1 cellular context compared by ENCODE assay signal in genomic region chr7:332020-332517, GRCh38.
TF ChIP-seq lines count a peak whose summit lies in the region.

No MANE protein-coding gene starts in this region.

TF ChIP-seq in H1, 55 proteins besides CTCF, POLR2A, EP300 and RAD21:
- no peak for TF ChIP-seq JUN (IDR thresholded peaks at IDR 0.05; ENCODE audit: low read depth, low read length)
- TF ChIP-seq SAP30 (IDR thresholded peaks at IDR 0.05; ENCODE audit: insufficient read depth, insufficient replicate concordance, low read length) = no peak
- TF ChIP-seq, protein P1, sequence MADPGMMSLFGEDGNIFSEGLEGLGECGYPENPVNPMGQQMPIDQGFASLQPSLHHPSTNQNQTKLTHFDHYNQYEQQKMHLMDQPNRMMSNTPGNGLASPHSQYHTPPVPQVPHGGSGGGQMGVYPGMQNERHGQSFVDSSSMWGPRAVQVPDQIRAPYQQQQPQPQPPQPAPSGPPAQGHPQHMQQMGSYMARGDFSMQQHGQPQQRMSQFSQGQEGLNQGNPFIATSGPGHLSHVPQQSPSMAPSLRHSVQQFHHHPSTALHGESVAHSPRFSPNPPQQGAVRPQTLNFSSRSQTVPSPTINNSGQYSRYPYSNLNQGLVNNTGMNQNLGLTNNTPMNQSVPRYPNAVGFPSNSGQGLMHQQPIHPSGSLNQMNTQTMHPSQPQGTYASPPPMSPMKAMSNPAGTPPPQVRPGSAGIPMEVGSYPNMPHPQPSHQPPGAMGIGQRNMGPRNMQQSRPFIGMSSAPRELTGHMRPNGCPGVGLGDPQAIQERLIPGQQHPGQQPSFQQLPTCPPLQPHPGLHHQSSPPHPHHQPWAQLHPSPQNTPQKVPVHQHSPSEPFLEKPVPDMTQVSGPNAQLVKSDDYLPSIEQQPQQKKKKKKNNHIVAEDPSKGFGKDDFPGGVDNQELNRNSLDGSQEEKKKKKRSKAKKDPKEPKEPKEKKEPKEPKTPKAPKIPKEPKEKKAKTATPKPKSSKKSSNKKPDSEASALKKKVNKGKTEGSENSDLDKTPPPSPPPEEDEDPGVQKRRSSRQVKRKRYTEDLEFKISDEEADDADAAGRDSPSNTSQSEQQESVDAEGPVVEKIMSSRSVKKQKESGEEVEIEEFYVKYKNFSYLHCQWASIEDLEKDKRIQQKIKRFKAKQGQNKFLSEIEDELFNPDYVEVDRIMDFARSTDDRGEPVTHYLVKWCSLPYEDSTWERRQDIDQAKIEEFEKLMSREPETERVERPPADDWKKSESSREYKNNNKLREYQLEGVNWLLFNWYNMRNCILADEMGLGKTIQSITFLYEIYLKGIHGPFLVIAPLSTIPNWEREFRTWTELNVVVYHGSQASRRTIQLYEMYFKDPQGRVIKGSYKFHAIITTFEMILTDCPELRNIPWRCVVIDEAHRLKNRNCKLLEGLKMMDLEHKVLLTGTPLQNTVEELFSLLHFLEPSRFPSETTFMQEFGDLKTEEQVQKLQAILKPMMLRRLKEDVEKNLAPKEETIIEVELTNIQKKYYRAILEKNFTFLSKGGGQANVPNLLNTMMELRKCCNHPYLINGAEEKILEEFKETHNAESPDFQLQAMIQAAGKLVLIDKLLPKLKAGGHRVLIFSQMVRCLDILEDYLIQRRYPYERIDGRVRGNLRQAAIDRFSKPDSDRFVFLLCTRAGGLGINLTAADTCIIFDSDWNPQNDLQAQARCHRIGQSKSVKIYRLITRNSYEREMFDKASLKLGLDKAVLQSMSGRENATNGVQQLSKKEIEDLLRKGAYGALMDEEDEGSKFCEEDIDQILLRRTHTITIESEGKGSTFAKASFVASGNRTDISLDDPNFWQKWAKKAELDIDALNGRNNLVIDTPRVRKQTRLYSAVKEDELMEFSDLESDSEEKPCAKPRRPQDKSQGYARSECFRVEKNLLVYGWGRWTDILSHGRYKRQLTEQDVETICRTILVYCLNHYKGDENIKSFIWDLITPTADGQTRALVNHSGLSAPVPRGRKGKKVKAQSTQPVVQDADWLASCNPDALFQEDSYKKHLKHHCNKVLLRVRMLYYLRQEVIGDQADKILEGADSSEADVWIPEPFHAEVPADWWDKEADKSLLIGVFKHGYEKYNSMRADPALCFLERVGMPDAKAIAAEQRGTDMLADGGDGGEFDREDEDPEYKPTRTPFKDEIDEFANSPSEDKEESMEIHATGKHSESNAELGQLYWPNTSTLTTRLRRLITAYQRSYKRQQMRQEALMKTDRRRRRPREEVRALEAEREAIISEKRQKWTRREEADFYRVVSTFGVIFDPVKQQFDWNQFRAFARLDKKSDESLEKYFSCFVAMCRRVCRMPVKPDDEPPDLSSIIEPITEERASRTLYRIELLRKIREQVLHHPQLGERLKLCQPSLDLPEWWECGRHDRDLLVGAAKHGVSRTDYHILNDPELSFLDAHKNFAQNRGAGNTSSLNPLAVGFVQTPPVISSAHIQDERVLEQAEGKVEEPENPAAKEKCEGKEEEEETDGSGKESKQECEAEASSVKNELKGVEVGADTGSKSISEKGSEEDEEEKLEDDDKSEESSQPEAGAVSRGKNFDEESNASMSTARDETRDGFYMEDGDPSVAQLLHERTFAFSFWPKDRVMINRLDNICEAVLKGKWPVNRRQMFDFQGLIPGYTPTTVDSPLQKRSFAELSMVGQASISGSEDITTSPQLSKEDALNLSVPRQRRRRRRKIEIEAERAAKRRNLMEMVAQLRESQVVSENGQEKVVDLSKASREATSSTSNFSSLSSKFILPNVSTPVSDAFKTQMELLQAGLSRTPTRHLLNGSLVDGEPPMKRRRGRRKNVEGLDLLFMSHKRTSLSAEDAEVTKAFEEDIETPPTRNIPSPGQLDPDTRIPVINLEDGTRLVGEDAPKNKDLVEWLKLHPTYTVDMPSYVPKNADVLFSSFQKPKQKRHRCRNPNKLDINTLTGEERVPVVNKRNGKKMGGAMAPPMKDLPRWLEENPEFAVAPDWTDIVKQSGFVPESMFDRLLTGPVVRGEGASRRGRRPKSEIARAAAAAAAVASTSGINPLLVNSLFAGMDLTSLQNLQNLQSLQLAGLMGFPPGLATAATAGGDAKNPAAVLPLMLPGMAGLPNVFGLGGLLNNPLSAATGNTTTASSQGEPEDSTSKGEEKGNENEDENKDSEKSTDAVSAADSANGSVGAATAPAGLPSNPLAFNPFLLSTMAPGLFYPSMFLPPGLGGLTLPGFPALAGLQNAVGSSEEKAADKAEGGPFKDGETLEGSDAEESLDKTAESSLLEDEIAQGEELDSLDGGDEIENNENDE (IDR thresholded peaks at IDR 0.05; ENCODE audit: insufficient replicate concordance, low read length) = no peak
- TF ChIP-seq BACH1 (IDR thresholded peaks at IDR 0.05; ENCODE audit: low read length) = no peak
- TF ChIP-seq PHF8 (conservative IDR thresholded peaks at IDR 0.05; ENCODE audit: low read depth, low read length) = no peak
- no peak for TF ChIP-seq CBX8 (IDR thresholded peaks at IDR 0.05; ENCODE audit: borderline replicate concordance, low read depth, low read length)
- no peak for TF ChIP-seq NANOG (IDR thresholded peaks at IDR 0.05; ENCODE audit: insufficient read depth, low read depth, low read length, poor library complexity, severe bottlenecking)
- no peak for TF ChIP-seq BCL11A (IDR thresholded peaks at IDR 0.05; ENCODE audit: low read depth in 2 of 2, low read length in 2 of 2)
- TF ChIP-seq ATF2 (IDR thresholded peaks at IDR 0.05; ENCODE audit: low read length) = no peak
- TF ChIP-seq CREB1 (IDR thresholded peaks at IDR 0.05) = no peak
- TF ChIP-seq SIN3A (conservative IDR thresholded peaks at IDR 0.05 in 1 of 2, IDR thresholded peaks at IDR 0.05 in 1 of 2; ENCODE audit: low read depth in 1 of 2, low read length in 2 of 2) = no peak
- TF ChIP-seq CTBP2 (IDR thresholded peaks at IDR 0.05; ENCODE audit: borderline replicate concordance, insufficient read depth, insufficient read length, low read length) = no peak
- no peak for TF ChIP-seq GABPA (IDR thresholded peaks at IDR 0.05; ENCODE audit: borderline replicate concordance, insufficient read depth, low read length)
- TF ChIP-seq TBP (IDR thresholded peaks at IDR 0.05; ENCODE audit: low read depth, low read length) = no peak
- TF ChIP-seq MAX (IDR thresholded peaks at IDR 0.05) = no peak
- TF ChIP-seq TAF7 (optimal IDR thresholded peaks at IDR 0.05; ENCODE audit: borderline replicate concordance, low read depth, low read length) = no peak
- TF ChIP-seq MAFK (IDR thresholded peaks at IDR 0.05; ENCODE audit: low read depth, low read length) = no peak
- TF ChIP-seq RFX5 (IDR thresholded peaks at IDR 0.05; ENCODE audit: borderline replicate concordance, low read depth, low read length) = no peak
TF ChIP-seq in H1: peak in this region for 0.
